ENCODE assay signal across 11 cellular contexts in genomic region chr3:71728632-71729342, GRCh38. TPM values are rescaled to one million over a fixed set of nuclear protein-coding genes. Genes with fewer than 3 reads are reported as not detected.
DNase-seq lines count a peak whose midpoint lies in the region; ATAC-seq, FAIRE-seq and TF ChIP-seq lines count a peak whose summit lies in the region.
"Had no signal": no experiment of that assay in that cellular context is flagged by ENCODE, and none has a peak within 500 bp of the region (broad histone marks: within the 10 kb centered on the region; RNA-seq: fewer than 3 reads in every experiment).

No MANE protein-coding gene starts in this region.

- no peak for ATAC-seq in omental fat pad (ENCODE audit: low FRiP score)

- FAIRE-seq in HTR-8/SVneo (lab: Jason Lieb, UNC): peak; percentile 55

- H3K27ac ChIP-seq in layer of hippocampus (ENCODE audit: low read depth, low read length): peak overlapping the region; percentile 35
- H3K27ac ChIP-seq: adrenal gland, HL-60, thoracic aorta had no signal

- no peaks in the 10 kb centered on the region for H3K27me3 ChIP-seq in layer of hippocampus (ENCODE audit: control insufficient read depth, insufficient read depth, low read length)
- H3K27me3 ChIP-seq: adrenal gland had no signal

- DNase-seq in DMS79 treated with DMSO at 0.1 percent for 48 hours (lab: John Stamatoyannopoulos, UW): peak; percentile 22
- DNase-seq in HTR-8/SVneo (ENCODE audit: insufficient read length, low spot score): no peak
- DNase-seq in SK-N-DZ (ENCODE audit: low spot score): peak; percentile 92
- no peak for DNase-seq in NCI-H226
- no peak for DNase-seq in NOMO-1 treated with DMSO at 0.1 percent for 48 hours (lab: John Stamatoyannopoulos, UW; ENCODE audit: unreplicated experiment)
- DNase-seq in omental fat pad (ENCODE audit: low spot score): no peak

- TF ChIP-seq CTCF in omental fat pad (IDR thresholded peaks at IDR 0.05): no peak

RNA-seq across cellular contexts. Expression of gene EIF4E3, which starts 3.6 kb away (rescaled TPM):
- polyA plus RNA-seq in SK-N-DZ (2014; cell fraction: cytosol; rRNA removed): 1.3 and 1.4 TPM in 2 replicates
- polyA plus RNA-seq in SK-N-DZ (2014; cell fraction: nucleus; rRNA removed): 2.4 and 3.3 TPM in 2 replicates
- total RNA-seq in omental fat pad: 10 to 100 TPM; 20.3 to 31.7 (median 26.3) TPM

RNA-seq across cellular contexts. Expression of gene GPR27, which starts 24.9 kb away (rescaled TPM):
- 1.8 and 3.7 TPM in 2 replicates for polyA plus RNA-seq in SK-N-DZ (2014; cell fraction: cytosol; rRNA removed)
- 1.8 TPM in 2 replicates for polyA plus RNA-seq in SK-N-DZ (2014; cell fraction: nucleus; rRNA removed)
- total RNA-seq in omental fat pad: 1 to 10 TPM in 1 of 4 donors, under 1 TPM in 2, not detected in 1; 0.19 to 4.1 (median 0.84) TPM
- total RNA-seq: H4 had no signal

RNA-seq across cellular contexts. Expression of gene PROK2, which starts 56.2 kb away (rescaled TPM):
- not detected in 2 replicates for polyA plus RNA-seq in SK-N-DZ (2014; cell fraction: cytosol; rRNA removed)
- polyA plus RNA-seq in SK-N-DZ (2014; cell fraction: nucleus; rRNA removed): not detected in 2 replicates
- total RNA-seq in omental fat pad: 1 to 10 TPM in 1 of 4 donors, under 1 TPM in 3; 0.24 to 7.6 (median 0.87) TPM
- total RNA-seq: H4 had no signal

Comparison
In these comparisons a context has a peak if more than half of its experiments do, and no peak if none do; other contexts are left out.
1. DNase-seq: peak in DMS79 treated with DMSO at 0.1 percent for 48 hours (single experiment) and SK-N-DZ (single experiment); none in HTR-8/SVneo (single experiment), NCI-H226 (single experiment), NOMO-1 treated with DMSO at 0.1 percent for 48 hours (single experiment) and omental fat pad (single experiment).